ENCODE assay signal across 1 cellular context in the genomic region with DNA sequence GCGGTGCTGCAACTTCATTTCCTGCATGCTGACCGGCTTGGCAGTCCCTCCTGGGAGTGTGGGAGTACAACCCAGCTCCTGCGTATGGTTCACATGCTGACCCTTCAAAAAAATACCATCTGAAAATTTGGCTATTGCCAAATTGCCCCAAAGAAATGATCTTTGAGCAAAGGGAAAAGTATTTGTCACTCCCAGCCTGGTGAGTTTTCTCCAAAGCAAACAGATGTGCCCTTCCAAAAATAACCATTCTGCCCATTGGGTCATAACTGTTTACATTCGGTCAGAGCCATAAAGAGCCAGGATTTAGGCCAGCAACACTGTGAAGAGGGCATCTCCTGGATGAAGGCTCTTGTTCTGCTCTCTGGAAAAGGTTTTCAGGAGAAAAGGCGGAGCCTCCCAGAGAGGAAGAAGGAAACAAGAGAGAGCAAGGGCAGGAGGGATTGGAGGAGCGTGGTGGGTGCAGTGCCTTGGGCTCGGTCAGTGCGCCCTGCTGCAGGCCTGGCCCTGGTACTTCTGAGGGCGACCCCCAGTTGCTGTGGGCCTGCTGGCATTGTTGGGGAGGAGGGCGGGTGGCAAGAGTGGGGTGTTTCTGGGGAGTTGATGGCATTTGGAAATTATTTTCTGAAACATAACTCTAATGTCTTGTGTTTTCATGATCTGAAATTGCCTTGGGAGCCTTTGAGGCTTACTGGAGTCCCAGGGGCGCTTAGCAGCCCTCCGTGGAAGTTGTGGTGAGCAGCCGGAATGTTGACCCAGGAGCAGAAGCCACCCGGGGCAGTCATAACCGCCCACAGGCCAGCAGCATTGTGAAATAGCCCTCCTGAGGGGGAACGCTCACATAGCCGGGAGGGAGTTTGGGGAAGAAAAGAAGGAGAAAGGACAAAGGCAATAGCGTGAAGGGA.
TF ChIP-seq lines count a peak whose summit lies in the region.

No MANE protein-coding gene starts in this region.

TF ChIP-seq in A549, 52 proteins besides CTCF, POLR2A, EP300 and RAD21:
- no peak for TF ChIP-seq FOSL2 (IDR thresholded peaks at IDR 0.05)
- TF ChIP-seq FOSL2 (CRISPR knock-in tag; IDR thresholded peaks at IDR 0.05) = no peak
- no peak for TF ChIP-seq EHMT2 (IDR thresholded peaks at IDR 0.05; ENCODE audit: low read depth)
- TF ChIP-seq, protein P1, sequence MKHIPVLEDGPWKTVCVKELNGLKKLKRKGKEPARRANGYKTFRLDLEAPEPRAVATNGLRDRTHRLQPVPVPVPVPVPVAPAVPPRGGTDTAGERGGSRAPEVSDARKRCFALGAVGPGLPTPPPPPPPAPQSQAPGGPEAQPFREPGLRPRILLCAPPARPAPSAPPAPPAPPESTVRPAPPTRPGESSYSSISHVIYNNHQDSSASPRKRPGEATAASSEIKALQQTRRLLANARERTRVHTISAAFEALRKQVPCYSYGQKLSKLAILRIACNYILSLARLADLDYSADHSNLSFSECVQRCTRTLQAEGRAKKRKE (CRISPR knock-in tag; IDR thresholded peaks at IDR 0.05; ENCODE audit: low read depth) = no peak
- TF ChIP-seq TFCP2L1 (CRISPR knock-in tag; IDR thresholded peaks at IDR 0.05) = no peak
- TF ChIP-seq MYC (IDR thresholded peaks at IDR 0.05; ENCODE audit: borderline replicate concordance, low read length) = no peak
- no peak for TF ChIP-seq CBX2 (IDR thresholded peaks at IDR 0.05; ENCODE audit: borderline replicate concordance, low read depth)
- no peak for TF ChIP-seq MAZ (IDR thresholded peaks at IDR 0.05; ENCODE audit: borderline replicate concordance, low read depth, low read length)
- no peak for TF ChIP-seq GATA3 (IDR thresholded peaks at IDR 0.05; ENCODE audit: borderline replicate concordance)
- TF ChIP-seq TP53 (CRISPR knock-in tag; IDR thresholded peaks at IDR 0.05) = no peak
- TF ChIP-seq EHF (CRISPR knock-in tag; IDR thresholded peaks at IDR 0.05) = no peak
- no peak for TF ChIP-seq RNF2 (IDR thresholded peaks at IDR 0.05; ENCODE audit: borderline replicate concordance, low read depth)
- TF ChIP-seq RCOR1 (IDR thresholded peaks at IDR 0.05; ENCODE audit: low read depth, low read length) = no peak
- TF ChIP-seq, protein P2, sequence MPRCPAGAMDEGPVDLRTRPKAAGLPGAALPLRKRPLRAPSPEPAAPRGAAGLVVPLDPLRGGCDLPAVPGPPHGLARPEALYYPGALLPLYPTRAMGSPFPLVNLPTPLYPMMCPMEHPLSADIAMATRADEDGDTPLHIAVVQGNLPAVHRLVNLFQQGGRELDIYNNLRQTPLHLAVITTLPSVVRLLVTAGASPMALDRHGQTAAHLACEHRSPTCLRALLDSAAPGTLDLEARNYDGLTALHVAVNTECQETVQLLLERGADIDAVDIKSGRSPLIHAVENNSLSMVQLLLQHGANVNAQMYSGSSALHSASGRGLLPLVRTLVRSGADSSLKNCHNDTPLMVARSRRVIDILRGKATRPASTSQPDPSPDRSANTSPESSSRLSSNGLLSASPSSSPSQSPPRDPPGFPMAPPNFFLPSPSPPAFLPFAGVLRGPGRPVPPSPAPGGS (IDR thresholded peaks at IDR 0.05) = no peak
- no peak for TF ChIP-seq HOXA7 (CRISPR knock-in tag; IDR thresholded peaks at IDR 0.05)
- TF ChIP-seq MAX (IDR thresholded peaks at IDR 0.05) = no peak
- no peak for TF ChIP-seq NR3C1 (IDR thresholded peaks at IDR 0.05)
